Comparison of ENCODE assay signal across 8 cellular contexts in the genomic region with DNA sequence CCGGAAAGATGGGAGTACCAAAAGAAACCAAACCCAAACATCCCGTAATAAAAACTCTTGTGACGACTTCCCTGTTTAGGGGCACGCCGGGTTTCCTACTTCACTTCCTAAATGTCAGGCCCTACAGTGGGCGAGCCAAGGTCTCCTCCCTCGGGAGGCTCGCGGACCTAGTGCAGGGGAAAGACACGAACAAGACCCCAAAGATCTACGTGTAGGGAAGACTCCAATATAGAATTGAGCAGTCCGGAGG. TPM values are rescaled to one million over a fixed set of nuclear protein-coding genes. Genes with fewer than 3 reads are reported as not detected.
DNase-seq lines count a peak whose midpoint lies in the region; ATAC-seq, FAIRE-seq and TF ChIP-seq lines count a peak whose summit lies in the region.

No MANE protein-coding gene starts in this region.

- peak; percentile 18 for ATAC-seq in HG03097 (IDR thresholded peaks at IDR 0.05; ENCODE audit: low FRiP score, unreplicated experiment)
- ATAC-seq in RWPE2 (ENCODE audit: low read depth), result peak; percentile 28; the same call in 1 of the 3 replicates
- ATAC-seq in GM21367 (IDR thresholded peaks at IDR 0.05; ENCODE audit: unreplicated experiment), result no peak

- TF ChIP-seq POLR2A in GM12892 (IDR thresholded peaks at IDR 0.05; ENCODE audit: low read depth, low read length) (no peak), uterus (IDR thresholded peaks at IDR 0.05) (no peak)

- no peaks in the 10 kb centered on the region for H3K36me3 ChIP-seq in RWPE2 (ENCODE audit: low read depth)
- H3K36me3 ChIP-seq in ectodermal cell (ENCODE audit: control insufficient read depth, insufficient read depth, low read length), result no peaks in the 10 kb centered on the region
- no peaks in the 10 kb centered on the region for H3K36me3 ChIP-seq in mesendoderm (ENCODE audit: control insufficient read depth, insufficient read depth, low read length)
- H3K36me3 ChIP-seq in uterus, result no peaks in the 10 kb centered on the region

- no peak overlapping the region for H2BK120ac ChIP-seq in mesendoderm (ENCODE audit: low read depth, low read length)

- 0 to 1% methylated on average over 12 of the region's 12 CpGs for WGBS in ectodermal cell, 2 experiments
- no CpG with 5 or more reads among the region's 12 CpGs for WGBS in mesendoderm (ENCODE audit: extremely low coverage, insufficient coverage, low lambda C conversion rate)

- H3K23ac ChIP-seq in mesendoderm (ENCODE audit: low read length), result no peak overlapping the region

- TF ChIP-seq CTCF in AG09309 (IDR thresholded peaks at IDR 0.05; ENCODE audit: control insufficient read depth, insufficient read depth, low read depth, low read length, missing control alignments) (no peak), RWPE2 (IDR thresholded peaks at IDR 0.05; ENCODE audit: poor library complexity, severe bottlenecking) (no peak), uterus (IDR thresholded peaks at IDR 0.05) (no peak)

- H3K79me1 ChIP-seq in mesendoderm (ENCODE audit: low read length), result peaks cover 5% of the 10 kb centered on the region

- no peak overlapping the region for H4K8ac ChIP-seq in mesendoderm (ENCODE audit: low read depth, low read length)

- DNase-seq in AG09309 (ENCODE audit: low read depth) (no peak), GM12892 (ENCODE audit: insufficient read length) (peak; percentile 17), RWPE2 (ENCODE audit: low spot score) (no peak), mesendoderm (no peak), uterus (peak; percentile 55)

- peak overlapping the region; percentile 29 for H3K18ac ChIP-seq in mesendoderm (ENCODE audit: low read length)

- H3K9me3 ChIP-seq in RWPE2 (ENCODE audit: severe bottlenecking), result no peaks in the 10 kb centered on the region
- H3K9me3 ChIP-seq in ectodermal cell (ENCODE audit: control insufficient read depth, low read length), result no peaks in the 10 kb centered on the region
- no peaks in the 10 kb centered on the region for H3K9me3 ChIP-seq in uterus

- H3K9ac ChIP-seq in mesendoderm (ENCODE audit: low read length), result peak overlapping the region; percentile 65

- intact Hi-C loops in uterus (cut with DNase I; ENCODE audit: low total_unique reads), result no loop called here

- no peak overlapping the region for H2AK5ac ChIP-seq in mesendoderm (ENCODE audit: low read length)

- FAIRE-seq in GM12892 (lab: Jason Lieb, UNC), result no peak

- peak overlapping the region; percentile 64 for H3K4me3 ChIP-seq in AG09309 (ENCODE audit: control insufficient read depth, low read depth, low read length)
- peak overlapping the region; percentile 95 for H3K4me3 ChIP-seq in RWPE2 (ENCODE audit: severe bottlenecking)
- H3K4me3 ChIP-seq in ectodermal cell (ENCODE audit: insufficient read depth, low read depth, low read length), result peak overlapping the region; percentile 87
- H3K4me3 ChIP-seq in mesendoderm (ENCODE audit: low read length), result peak overlapping the region; percentile 81
- H3K4me3 ChIP-seq in uterus, result peak overlapping the region; percentile 77 to 81

- H3K4ac ChIP-seq in mesendoderm (ENCODE audit: low read depth, low read length), result no peak overlapping the region

- no peak overlapping the region for H4K5ac ChIP-seq in mesendoderm (ENCODE audit: low read length)

- H3K79me2 ChIP-seq in mesendoderm (ENCODE audit: control insufficient read depth, insufficient read depth, low read length), result peaks cover 28% of the 10 kb centered on the region

- H2BK5ac ChIP-seq in mesendoderm (ENCODE audit: low read length), result no peak overlapping the region

- peak overlapping the region; percentile 88 for H3K56ac ChIP-seq in mesendoderm (ENCODE audit: low read length)

- peak overlapping the region; percentile 57 for H3K4me2 ChIP-seq in mesendoderm (ENCODE audit: low read length)

- no peak overlapping the region for H2BK15ac ChIP-seq in mesendoderm (replicated peaks; ENCODE audit: low read depth)

- H3K4me1 ChIP-seq in RWPE2 (ENCODE audit: insufficient read depth, poor library complexity, severe bottlenecking), result peaks cover 10% of the 10 kb centered on the region
- peaks cover 3% of the 10 kb centered on the region for H3K4me1 ChIP-seq in ectodermal cell (ENCODE audit: control insufficient read depth, insufficient read depth, low read length)
- no peaks in the 10 kb centered on the region for H3K4me1 ChIP-seq in mesendoderm (ENCODE audit: control insufficient read depth, low read depth, low read length)
- H3K4me1 ChIP-seq in uterus, result peaks cover 5 to 11% of the 10 kb centered on the region in 2 donors

- H3K27ac ChIP-seq in RWPE2 (ENCODE audit: poor library complexity, severe bottlenecking), result peak overlapping the region; percentile 67
- H3K27ac ChIP-seq in ectodermal cell (ENCODE audit: insufficient read depth, low read depth, low read length, poor library complexity, severe bottlenecking), result no peak overlapping the region
- H3K27ac ChIP-seq in mesendoderm (ENCODE audit: low read depth, low read length), result no peak overlapping the region
- H3K27ac ChIP-seq in uterus, result peak overlapping the region; percentile 96 to 98

- H3K27me3 ChIP-seq in RWPE2 (ENCODE audit: insufficient read depth, poor library complexity, severe bottlenecking) (no peaks in the 10 kb centered on the region), ectodermal cell (ENCODE audit: control insufficient read depth, insufficient read depth, low read length, poor library complexity, severe bottlenecking) (no peaks in the 10 kb centered on the region), mesendoderm (ENCODE audit: insufficient read depth, low read length, poor library complexity) (no peaks in the 10 kb centered on the region), uterus (no peaks in the 10 kb centered on the region)

RNA-seq across cellular contexts. Expression of a gene that starts 0.6 kb away (rescaled TPM):
- polyA plus RNA-seq in GM12892 (2012; ENCODE audit: missing spikeins), result 25.0 TPM
- polyA plus RNA-seq in ectodermal cell (2013, experiment 1 of 4), result 33.7 TPM
- 30.4 TPM for polyA plus RNA-seq in ectodermal cell (2013, experiment 2 of 4)
- polyA plus RNA-seq in ectodermal cell (2013, experiment 3 of 4), result 28.5 TPM
- 34.0 TPM for polyA plus RNA-seq in ectodermal cell (2013, experiment 4 of 4)
- polyA plus RNA-seq in mesendoderm (2013, experiment 1 of 2), result 20.1 TPM
- polyA plus RNA-seq in mesendoderm (2013, experiment 2 of 2), result 19.4 TPM
- 100 to 1,000 TPM in 3 of 4 donors, 10 to 100 TPM in 1; 47.5 to 166 (median 121) TPM for total RNA-seq in uterus

RNA-seq across cellular contexts. Expression of a gene that starts 15.7 kb away (rescaled TPM):
- polyA plus RNA-seq in GM12892 (2012; ENCODE audit: missing spikeins), result 616 TPM
- 148 TPM for polyA plus RNA-seq in ectodermal cell (2013, experiment 1 of 4)
- 159 TPM for polyA plus RNA-seq in ectodermal cell (2013, experiment 2 of 4)
- polyA plus RNA-seq in ectodermal cell (2013, experiment 3 of 4), result 200 TPM
- polyA plus RNA-seq in ectodermal cell (2013, experiment 4 of 4), result 194 TPM
- polyA plus RNA-seq in mesendoderm (2013, experiment 1 of 2), result 650 TPM
- polyA plus RNA-seq in mesendoderm (2013, experiment 2 of 2), result 659 TPM
- total RNA-seq in uterus, result 100 to 1,000 TPM in 1 of 4 donors, 10 to 100 TPM in 3; 54.1 to 119 (median 79.5) TPM

RNA-seq across cellular contexts. Expression of a gene that starts 16.0 kb away (rescaled TPM):
- polyA plus RNA-seq in GM12892 (2012; ENCODE audit: missing spikeins), result 48.4 TPM
- 83.1 TPM for polyA plus RNA-seq in ectodermal cell (2013, experiment 1 of 4)
- 99.1 TPM for polyA plus RNA-seq in ectodermal cell (2013, experiment 2 of 4)
- polyA plus RNA-seq in ectodermal cell (2013, experiment 3 of 4), result 49.9 TPM
- polyA plus RNA-seq in ectodermal cell (2013, experiment 4 of 4), result 52.8 TPM
- polyA plus RNA-seq in mesendoderm (2013, experiment 1 of 2), result 43.6 TPM
- 45.9 TPM for polyA plus RNA-seq in mesendoderm (2013, experiment 2 of 2)
- 10 to 100 TPM; 10.8 to 51.5 (median 38.9) TPM for total RNA-seq in uterus

Comparison
In these comparisons a context has a peak if more than half of its experiments do, and no peak if none do; other contexts are left out.
1. DNase-seq: peak in GM12892 (single experiment) and uterus (2 of 2); none in AG09309 (single experiment), RWPE2 (single experiment) and mesendoderm (single experiment).
2. H3K27ac ChIP-seq: peak in RWPE2 (single experiment) and uterus (2 of 2); none in ectodermal cell (single experiment) and mesendoderm (single experiment).
3. Peak in every context shown above with its lines, with median percentiles within 50 percentile points of each other: H3K4me3 ChIP-seq.